19 cellular contexts compared by ENCODE assay signal in genomic region chr21:21737186-21737585, GRCh38.
DNase-seq lines count a peak whose midpoint lies in the region; ATAC-seq lines count a peak whose summit lies in the region.
"Had no signal": no experiment of that assay in that cellular context is flagged by ENCODE, and none has a peak within 500 bp of the region (broad histone marks: within the 10 kb centered on the region; RNA-seq: fewer than 3 reads in every experiment).

No MANE protein-coding gene starts in this region.

- no peak for ATAC-seq in GM21528 (IDR thresholded peaks at IDR 0.05; ENCODE audit: low FRiP score, unreplicated experiment)
- ATAC-seq in GM18498 (IDR thresholded peaks at IDR 0.05; ENCODE audit: unreplicated experiment): no peak
- ATAC-seq: A549 had no signal

- peak; percentile 4 for DNase-seq in Daoy (ENCODE audit: low read depth)
- DNase-seq in NCI-H2227 (lab: John Stamatoyannopoulos, UW; ENCODE audit: unreplicated experiment): peak; percentile 91
- peak; percentile 83 for DNase-seq in RPMI7951 (ENCODE audit: low read depth)
- DNase-seq: AML-193; BE2C; C1 segment of cervical spinal cord; CD4-positive, alpha-beta memory T cell; CD4-positive, CD25-positive, alpha-beta regulatory T cell; CD8-positive, alpha-beta memory T cell; COR-L47; DMS 273 treated with DMSO at 0.1 percent for 48 hours; DMS153; DMS53; DMS79; DND-41; GF-D8 had no signal

Comparison
In these comparisons a context has a peak if more than half of its experiments do, and no peak if none do; other contexts are left out.
1. DNase-seq: peak in every context shown above with its lines; median percentile 91 in NCI-H2227; 83 in RPMI7951; 4 in Daoy.